20 cellular contexts compared by ENCODE assay signal in genomic region chr20:60008130-60008808, GRCh38. TPM values are rescaled to one million over a fixed set of nuclear protein-coding genes. Genes with fewer than 3 reads are reported as not detected.
DNase-seq lines count a peak whose midpoint lies in the region; ATAC-seq and TF ChIP-seq lines count a peak whose summit lies in the region.
"Had no signal": no experiment of that assay in that cellular context is flagged by ENCODE, and none has a peak within 500 bp of the region (broad histone marks: within the 10 kb centered on the region; RNA-seq: fewer than 3 reads in every experiment).

No MANE protein-coding gene starts in this region.

- H3K23me2 ChIP-seq in H9 (ENCODE audit: insufficient read length, low read depth, low read length, poor library complexity, severe bottlenecking): no peaks in the 10 kb centered on the region

- POLR2A ChIA-PET in activated CD8-positive, alpha-beta T cell treated with anti-CD3 and anti-CD28 coated beads, Interleukin-2, amount 10 ng/mL, durations not matched to agents 7 days and 5 days (lab: Charles Lee): interaction anchor here (0.5 kb wide), 1 partner anchor 64 kb away, joined by 5 read pairs; no protein-coding TSS in a partner anchor

- no peak for TF ChIP-seq EP300 in tibial nerve (IDR thresholded peaks at IDR 0.05)

- H3K4me3 Mint-ChIP-seq in activated T-cell treated with anti-CD3 and anti-CD28 coated beads, Interleukin-2, amount 50 U/mL, for 72 hours: no peak overlapping the region
- H3K4me3 Mint-ChIP-seq in H9 (peak overlapping the region in 1 of 2 experiments; percentile 13; a peak in 1 of 5 replicates), osteocyte (ENCODE audit: unreplicated experiment) (no peak overlapping the region)
- no peak overlapping the region for H3K4me3 Mint-ChIP-seq in activated CD8-positive, alpha-beta T cell treated with anti-CD3 and anti-CD28 coated beads, Interleukin-2, amount 10 ng/mL, durations not matched to agents 7 days and 5 days
- H3K4me3 Mint-ChIP-seq: nephron progenitor cell, T-cell, WTC11 had no signal

- CTCF ChIA-PET in activated CD8-positive, alpha-beta T cell treated with anti-CD3 and anti-CD28 coated beads, Interleukin-2, amount 10 ng/mL, durations not matched to agents 7 days and 5 days (lab: Charles Lee): interaction anchor here (1.4 to 1.6 kb wide), 2 partner anchors 49 to 74 kb away, joined by 4 to 6 read pairs; no protein-coding TSS in a partner anchor

- no peak overlapping the region for H4K8ac ChIP-seq in H9 (replicated peaks; ENCODE audit: insufficient read length, low read depth, low read length)

- H3K27me3 Mint-ChIP-seq in activated T-cell treated with anti-CD3 and anti-CD28 coated beads, Interleukin-2, amount 50 U/mL, for 72 hours (ENCODE audit: low read depth): peaks cover 7% of the 10 kb centered on the region
- H3K27me3 Mint-ChIP-seq in H9 (ENCODE audit: low read depth) (peaks cover 11% of the 10 kb centered on the region), osteocyte (ENCODE audit: unreplicated experiment) (peaks cover 13% of the 10 kb centered on the region)
- peaks cover 16% of the 10 kb centered on the region for H3K27me3 Mint-ChIP-seq in activated CD8-positive, alpha-beta T cell treated with anti-CD3 and anti-CD28 coated beads, Interleukin-2, amount 10 ng/mL, durations not matched to agents 7 days and 5 days (ENCODE audit: low read depth)
- H3K27me3 Mint-ChIP-seq: T-cell had no signal

- no peak overlapping the region for H3K18ac ChIP-seq in H9 (ENCODE audit: insufficient read length, low read depth, low read length)

- H3K27ac ChIP-seq in H9 (ENCODE audit: insufficient read length, low read depth, low read length): no peak overlapping the region
- no peak overlapping the region for H3K27ac ChIP-seq in tibial nerve
- H3K27ac ChIP-seq: brain microvascular endothelial cell, PC-9 had no signal

- H3K4me1 ChIP-seq in H9 (ENCODE audit: insufficient read depth, low read length): no peaks in the 10 kb centered on the region
- no peaks in the 10 kb centered on the region for H3K4me1 ChIP-seq in tibial nerve

- no peak overlapping the region for H2BK15ac ChIP-seq in H9 (ENCODE audit: low read depth, low read length)

- no peak overlapping the region for H3K23ac ChIP-seq in H9 (ENCODE audit: insufficient read length, low read depth, low read length)

- H2AK5ac ChIP-seq in H9 (ENCODE audit: insufficient read length, low read length): no peak overlapping the region

- no peak overlapping the region for H4K91ac ChIP-seq in H9 (ENCODE audit: insufficient read length, low read depth, low read length)

- DNase-seq in activated T-cell treated with anti-CD3 and anti-CD28 coated beads, Interleukin-2, amount 50 U/mL, for 72 hours: no peak
- no peak for DNase-seq in activated T-cell treated with anti-CD3 and anti-CD28 coated beads, Interleukin-2, amount 50 U/mL, for 1 hour
- no peak for DNase-seq in H9
- DNase-seq in activated CD8-positive, alpha-beta T cell treated with anti-CD3 and anti-CD28 coated beads, Interleukin-2, amount 10 ng/mL, durations not matched to agents 7 days and 5 days: no peak
- DNase-seq in osteocyte (ENCODE audit: extremely low spot score, unreplicated experiment): peak; percentile 66
- no peak for DNase-seq in tibial nerve (ENCODE audit: low spot score in 2 of 2)
- DNase-seq in anterior cingulate cortex (lab: John Stamatoyannopoulos, UW): no peak
- DNase-seq in GF-D8 (lab: John Stamatoyannopoulos, UW): no peak
- DNase-seq: activated CD8-positive, alpha-beta memory T cell treated with anti-CD3 and anti-CD28 coated beads, Interleukin-2, amount 50 U/mL, for 4 hours; activated naive CD4-positive, alpha-beta T cell treated with anti-CD3 and anti-CD28 coated beads, Interleukin-2, amount 50 U/mL, for 16 hours; brain microvascular endothelial cell; DND-41; GOT3; Kasumi-1; NCI-H146; nephron progenitor cell; PC-9 had no signal

- TF ChIP-seq CTCF in H9 (conservative IDR thresholded peaks at IDR 0.05): no peak
- no peak for TF ChIP-seq CTCF in osteocyte (IDR thresholded peaks at IDR 0.05)
- TF ChIP-seq CTCF in tibial nerve (IDR thresholded peaks at IDR 0.05): no peak

- no peaks in the 10 kb centered on the region for H3K79me2 ChIP-seq in H9 (ENCODE audit: insufficient read depth, low read length)

- no peaks in the 10 kb centered on the region for H3K9me3 ChIP-seq in H9 (ENCODE audit: control insufficient read depth, low read depth, low read length)
- H3K9me3 ChIP-seq in tibial nerve: no peaks in the 10 kb centered on the region

- no peak overlapping the region for H3K9ac ChIP-seq in H9 (ENCODE audit: extremely low read depth, insufficient read length, low read length)

- no peak overlapping the region for H3K27ac Mint-ChIP-seq in activated T-cell treated with anti-CD3 and anti-CD28 coated beads, Interleukin-2, amount 50 U/mL, for 72 hours
- H3K27ac Mint-ChIP-seq in H9: no peak overlapping the region
- no peak overlapping the region for H3K27ac Mint-ChIP-seq in activated CD8-positive, alpha-beta T cell treated with anti-CD3 and anti-CD28 coated beads, Interleukin-2, amount 10 ng/mL, durations not matched to agents 7 days and 5 days
- H3K27ac Mint-ChIP-seq in osteocyte (ENCODE audit: unreplicated experiment): no peak overlapping the region
- H3K27ac Mint-ChIP-seq: nephron progenitor cell, T-cell, WTC11 had no signal

- no peak overlapping the region for H3K4me2 ChIP-seq in H9 (ENCODE audit: insufficient read depth, insufficient read length, low read length)
- H3K4me2 ChIP-seq: PC-9 had no signal

- no peak overlapping the region for H2BK120ac ChIP-seq in H9 (ENCODE audit: low read depth, low read length, poor library complexity, severe bottlenecking)

- no peak overlapping the region for H2BK5ac ChIP-seq in H9 (ENCODE audit: insufficient read length, low read length)

- H3K79me1 ChIP-seq in H9 (ENCODE audit: insufficient read depth, low read depth, low read length, poor library complexity, severe bottlenecking): no peaks in the 10 kb centered on the region

- no peak overlapping the region for H2BK12ac ChIP-seq in H9 (ENCODE audit: insufficient read length, low read depth, low read length)

- no peak overlapping the region for H3K4ac ChIP-seq in H9 (ENCODE audit: low read depth, low read length)

- peaks cover 0 to 19% (median 0%) of the 10 kb centered on the region in 3 donors for H3K36me3 ChIP-seq in tibial nerve
- H3K36me3 ChIP-seq: brain microvascular endothelial cell had no signal

- H4K5ac ChIP-seq in H9 (ENCODE audit: insufficient read length, low read depth, low read length): no peak overlapping the region

- H3K27me3 ChIP-seq in H9 (ENCODE audit: insufficient read depth, low read length) (no peaks in the 10 kb centered on the region), tibial nerve (no peaks in the 10 kb centered on the region)
- H3K27me3 ChIP-seq: brain microvascular endothelial cell had no signal

- peak overlapping the region; percentile 36; the same call in 1 of the 2 replicates for H3K14ac ChIP-seq in H9 (ENCODE audit: insufficient read depth, low read length)

- no CpG with 5 or more reads among the region's 3 CpGs for WGBS in H9 (ENCODE audit: extremely low coverage, insufficient read length, low lambda C conversion rate)
- WGBS in tibial nerve, 2 donors: 61 to 66% methylated on average over 3 of the region's 3 CpGs

- no peak for TF ChIP-seq POLR2A in tibial nerve (IDR thresholded peaks at IDR 0.05)

- no peak overlapping the region for H3T11ph ChIP-seq in H9 (ENCODE audit: low read length)

- no peak overlapping the region for H3K4me3 ChIP-seq in tibial nerve
- H3K4me3 ChIP-seq: lung, PC-9 had no signal

- H3K56ac ChIP-seq in H9 (ENCODE audit: insufficient read length, low read depth, low read length): no peak overlapping the region

- H3K9me3 Mint-ChIP-seq in activated T-cell treated with anti-CD3 and anti-CD28 coated beads, Interleukin-2, amount 50 U/mL, for 72 hours: no peaks in the 10 kb centered on the region
- H3K9me3 Mint-ChIP-seq in H9: no peaks in the 10 kb centered on the region
- H3K9me3 Mint-ChIP-seq in activated CD8-positive, alpha-beta T cell treated with anti-CD3 and anti-CD28 coated beads, Interleukin-2, amount 10 ng/mL, durations not matched to agents 7 days and 5 days (ENCODE audit: insufficient read depth): no peaks in the 10 kb centered on the region
- H3K9me3 Mint-ChIP-seq in osteocyte (ENCODE audit: unreplicated experiment): no peaks in the 10 kb centered on the region
- H3K9me3 Mint-ChIP-seq: nephron progenitor cell, T-cell, WTC11 had no signal

- no peaks in the 10 kb centered on the region for H4K20me1 ChIP-seq in H9 (ENCODE audit: control insufficient read depth, insufficient read depth, insufficient read length)

- no peak overlapping the region for H2AFZ ChIP-seq in H9 (ENCODE audit: low read length)
- H2AFZ ChIP-seq: PC-9 had no signal

- peak; percentile 27 to 36 for ATAC-seq in activated T-cell treated with anti-CD3 and anti-CD28 coated beads, Interleukin-2, amount 50 U/mL, for 72 hours (replicated peaks in 1 of 2)
- peak; percentile 46 for ATAC-seq in activated CD8-positive, alpha-beta T cell treated with anti-CD3 and anti-CD28 coated beads, Interleukin-2, amount 10 ng/mL, durations not matched to agents 7 days and 5 days
- ATAC-seq: T-cell, WTC11 had no signal

- no peaks in the 10 kb centered on the region for H3K36me3 Mint-ChIP-seq in activated T-cell treated with anti-CD3 and anti-CD28 coated beads, Interleukin-2, amount 50 U/mL, for 72 hours (ENCODE audit: insufficient read depth in 2 of 2)
- H3K36me3 Mint-ChIP-seq in H9 (ENCODE audit: insufficient read depth in 1 of 3, low read depth in 3 of 3) (no peaks in the 10 kb centered on the region; a peak in 1 of 7 replicates), osteocyte (ENCODE audit: unreplicated experiment) (no peaks in the 10 kb centered on the region)
- H3K36me3 Mint-ChIP-seq in activated CD8-positive, alpha-beta T cell treated with anti-CD3 and anti-CD28 coated beads, Interleukin-2, amount 10 ng/mL, durations not matched to agents 7 days and 5 days (ENCODE audit: low read depth): no peaks in the 10 kb centered on the region
- H3K36me3 Mint-ChIP-seq: WTC11 had no signal

- no peak overlapping the region for H2BK20ac ChIP-seq in H9 (ENCODE audit: low read depth, low read length, poor library complexity, severe bottlenecking)

- peaks cover 22% of the 10 kb centered on the region for H3K4me1 Mint-ChIP-seq in activated T-cell treated with anti-CD3 and anti-CD28 coated beads, Interleukin-2, amount 50 U/mL, for 72 hours (ENCODE audit: low read depth)
- H3K4me1 Mint-ChIP-seq in H9 (peaks cover 2% of the 10 kb centered on the region in 2 experiments; a peak in 2 of 4 replicates), osteocyte (ENCODE audit: unreplicated experiment) (no peaks in the 10 kb centered on the region)
- H3K4me1 Mint-ChIP-seq in activated CD8-positive, alpha-beta T cell treated with anti-CD3 and anti-CD28 coated beads, Interleukin-2, amount 10 ng/mL, durations not matched to agents 7 days and 5 days (ENCODE audit: low read depth): peaks cover 38% of the 10 kb centered on the region
- H3K4me1 Mint-ChIP-seq: WTC11 had no signal

RNA-seq across cellular contexts. Expression of gene CDH26, which starts 50.0 kb away (rescaled TPM):
- total RNA-seq in activated T-cell treated with anti-CD3 and anti-CD28 coated beads, Interleukin-2, amount 50 U/mL, for 72 hours: 1 to 10 TPM; 2.4 to 3.1 TPM
- 0.79 and 0.97 TPM in 2 replicates for total RNA-seq in H9 (2021)
- under 1 TPM; 0.26 to 0.34 TPM for total RNA-seq in activated CD8-positive, alpha-beta T cell treated with anti-CD3 and anti-CD28 coated beads, Interleukin-2, amount 10 ng/mL, durations not matched to agents 7 days and 5 days
- total RNA-seq in osteocyte: 0.16 and 0.46 TPM in 2 replicates
- total RNA-seq in tibial nerve: 1 to 10 TPM; 1.3 to 4.8 (median 2.6) TPM
